In the genomic region with DNA sequence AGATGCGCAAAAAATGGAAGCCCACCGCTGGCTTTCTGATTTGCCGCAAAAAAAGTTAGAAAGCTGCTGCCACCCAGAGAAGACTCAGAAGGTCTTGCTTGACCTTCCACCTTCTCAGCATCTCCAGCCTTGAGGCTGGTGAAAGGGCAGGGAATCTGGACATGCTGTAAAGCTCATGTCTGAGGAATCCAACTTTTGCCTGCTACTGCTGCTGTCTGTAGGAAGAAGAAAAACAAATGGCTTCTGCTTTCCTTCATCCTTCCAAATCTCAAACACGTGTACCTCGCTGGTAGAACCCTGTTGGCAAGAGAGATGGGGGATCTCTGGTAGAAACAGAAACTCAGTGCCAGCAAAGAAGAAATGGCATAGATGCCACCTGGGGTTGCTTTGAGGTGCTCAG, we compare ENCODE assay signal across 23 cellular contexts.
"Had no signal": no experiment of that assay in that cellular context is flagged by ENCODE, and none has a peak within 500 bp of the region (broad histone marks: within the 10 kb centered on the region; RNA-seq: fewer than 3 reads in every experiment).

No MANE protein-coding gene starts in this region.

- H3K36me3 Mint-ChIP-seq: natural killer cell treated with Interleukin-12 subunit alpha and Interleukin-12 subunit beta and Interleukin-15 and Interleukin-18, amount 100 ng/mL, for 72 hours had no signal

- H3K27ac ChIP-seq: breast epithelium, suprapubic skin, upper lobe of right lung, VCaP had no signal

- H3K4me1 ChIP-seq: breast epithelium had no signal

- ATAC-seq: left colon; natural killer cell treated with Interleukin-12 subunit alpha and Interleukin-12 subunit beta and Interleukin-15 and Interleukin-18, amount 100 ng/mL, for 72 hours; upper lobe of right lung had no signal

- H3K9me3 ChIP-seq: breast epithelium, suprapubic skin, upper lobe of right lung had no signal

- H3K27ac Mint-ChIP-seq: natural killer cell treated with Interleukin-12 subunit alpha and Interleukin-12 subunit beta and Interleukin-15 and Interleukin-18, amount 100 ng/mL, for 72 hours had no signal

- H3K4me3 ChIP-seq: breast epithelium, lung, suprapubic skin, upper lobe of right lung had no signal

- H3K9me3 Mint-ChIP-seq: natural killer cell treated with Interleukin-12 subunit alpha and Interleukin-12 subunit beta and Interleukin-15 and Interleukin-18, amount 100 ng/mL, for 72 hours had no signal

- H3K27me3 ChIP-seq: breast epithelium, suprapubic skin, upper lobe of right lung had no signal

- H3K36me3 ChIP-seq: breast epithelium, suprapubic skin, upper lobe of right lung had no signal

- DNase-seq: activated CD4-positive, alpha-beta T cell treated with anti-CD3 and anti-CD28 coated beads, Interleukin-2, amount 50 U/mL, for 1 hour; activated CD4-positive, CD25-positive, alpha-beta regulatory T cell treated with anti-CD3 and anti-CD28 coated beads, Interleukin-2, amount 50 U/mL, for 72 hours; activated CD8-positive, alpha-beta memory T cell treated with anti-CD3 and anti-CD28 coated beads for 24 hours; activated CD8-positive, alpha-beta memory T cell treated with anti-CD3 and anti-CD28 coated beads, Interleukin-2, amount 50 U/mL, for 48 hours; activated effector memory CD4-positive, alpha-beta T cell treated with anti-CD3 and anti-CD28 coated beads, Interleukin-2, amount 50 U/mL, for 16 hours; activated naive CD4-positive, alpha-beta T cell treated with anti-CD3 and anti-CD28 coated beads, Interleukin-2, amount 50 U/mL, for 16 hours; activated T-cell treated with anti-CD3 and anti-CD28 coated beads, Interleukin-2, amount 50 U/mL, for 48 hours; effector memory CD4-positive, alpha-beta T cell; glutamatergic neuron; hypothalamus; islet precursor cell; left colon; nucleus accumbens; stimulated activated CD4-positive, alpha-beta T cell treated with anti-CD3 and anti-CD28 coated beads, Interleukin-12 subunit alpha, Interleukin-12 subunit beta, amount 100 ng/mL, for 4 hours; stimulated activated CD4-positive, alpha-beta T cell treated with anti-CD3 and anti-CD28 coated beads, Interleukin-2, amount 100 ng/mL, for 24 hours; stimulated activated naive CD4-positive, alpha-beta T cell treated with Interleukin-2 at 50 U/mL for 16 hours; T-helper 2 cell; upper lobe of right lung had no signal

- H3K4me3 Mint-ChIP-seq: natural killer cell treated with Interleukin-12 subunit alpha and Interleukin-12 subunit beta and Interleukin-15 and Interleukin-18, amount 100 ng/mL, for 72 hours had no signal

- H3K27me3 Mint-ChIP-seq: natural killer cell treated with Interleukin-12 subunit alpha and Interleukin-12 subunit beta and Interleukin-15 and Interleukin-18, amount 100 ng/mL, for 72 hours had no signal
